ENCODE assay signal across 25 cellular contexts in the genomic region with DNA sequence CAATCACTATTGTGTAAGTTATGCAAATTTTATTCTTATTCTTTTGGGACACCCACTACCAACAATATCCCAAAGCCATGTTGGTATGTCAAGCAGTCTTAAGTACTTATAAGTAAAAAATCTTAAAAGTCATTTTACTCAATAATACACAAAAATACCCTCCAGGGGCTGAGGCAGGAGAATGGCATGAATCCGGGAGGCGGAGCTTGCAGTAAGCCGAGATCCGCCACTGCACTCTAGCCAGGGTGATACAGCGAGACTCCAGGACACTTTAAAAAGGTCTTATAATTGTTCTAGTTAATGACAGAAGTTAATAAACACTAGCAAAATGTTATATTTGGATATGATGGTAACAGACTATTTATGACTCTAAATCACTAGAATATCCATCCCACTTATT.
"Had no signal": no experiment of that assay in that cellular context is flagged by ENCODE, and none has a peak within 500 bp of the region (broad histone marks: within the 10 kb centered on the region; RNA-seq: fewer than 3 reads in every experiment).

No MANE protein-coding gene starts in this region.

- H3K4me1 ChIP-seq: prostate gland, vagina had no signal

- DNase-seq: activated CD4-positive, alpha-beta memory T cell treated with anti-CD3 and anti-CD28 coated beads for 36 hours; activated CD4-positive, alpha-beta T cell treated with anti-CD3 and anti-CD28 coated beads, Interleukin-2, amount 10 ng/mL, durations not matched to agents 24 days and 14 days; activated CD8-positive, alpha-beta memory T cell treated with anti-CD3 and anti-CD28 coated beads, Interleukin-2, amount 50 U/mL, for 4 hours; activated gamma-delta T cell; activated naive CD4-positive, alpha-beta T cell treated with anti-CD3 and anti-CD28 coated beads, Interleukin-2, amount 50 U/mL, for 16 hours; activated T-cell treated with anti-CD3 and anti-CD28 coated beads, Interleukin-2, amount 50 U/mL, for 1 hour; amniotic stem cell; brain microvascular endothelial cell; central memory CD4-positive, alpha-beta T cell; esophagus squamous epithelium; left ventricle myocardium superior; ovary; retina; stimulated activated CD4-positive, alpha-beta T cell treated with anti-CD3 and anti-CD28 coated beads, Interleukin-4, amount 100 ng/mL, for 24 hours; T-helper 9 cell; upper lobe of left lung; WERI-Rb-1 had no signal

- H3K4me3 ChIP-seq: esophagus squamous epithelium, ovary, prostate gland, skin epidermis, thoracic aorta, upper lobe of left lung, vagina had no signal

- H3K36me3 ChIP-seq: brain microvascular endothelial cell, ovary, prostate gland, thoracic aorta had no signal

- ATAC-seq: activated CD4-positive, CD25-positive, alpha-beta regulatory T cell treated with anti-CD3 and anti-CD28 coated beads, Interleukin-2, amount 50 U/mL, for 24 hours; left ventricle myocardium superior; sciatic nerve; stimulated activated effector memory CD8-positive, alpha-beta T cell treated with anti-CD3 and anti-CD28 coated beads, Interleukin-12 subunit alpha, Interleukin-12 subunit beta, amount 100 ng/mL, for 72 hours had no signal

- H3K9me3 ChIP-seq: esophagus squamous epithelium, ovary, prostate gland, thoracic aorta, upper lobe of left lung, vagina had no signal

- H3K27me3 ChIP-seq: brain microvascular endothelial cell, esophagus squamous epithelium, ovary, upper lobe of left lung, vagina had no signal

- H3K27ac ChIP-seq: brain microvascular endothelial cell, epithelial cell of prostate, esophagus squamous epithelium, ovary, prostate gland, skin epidermis, thoracic aorta, upper lobe of left lung, vagina, WERI-Rb-1 had no signal
